29 cellular contexts compared by ENCODE assay signal in the genomic region with DNA sequence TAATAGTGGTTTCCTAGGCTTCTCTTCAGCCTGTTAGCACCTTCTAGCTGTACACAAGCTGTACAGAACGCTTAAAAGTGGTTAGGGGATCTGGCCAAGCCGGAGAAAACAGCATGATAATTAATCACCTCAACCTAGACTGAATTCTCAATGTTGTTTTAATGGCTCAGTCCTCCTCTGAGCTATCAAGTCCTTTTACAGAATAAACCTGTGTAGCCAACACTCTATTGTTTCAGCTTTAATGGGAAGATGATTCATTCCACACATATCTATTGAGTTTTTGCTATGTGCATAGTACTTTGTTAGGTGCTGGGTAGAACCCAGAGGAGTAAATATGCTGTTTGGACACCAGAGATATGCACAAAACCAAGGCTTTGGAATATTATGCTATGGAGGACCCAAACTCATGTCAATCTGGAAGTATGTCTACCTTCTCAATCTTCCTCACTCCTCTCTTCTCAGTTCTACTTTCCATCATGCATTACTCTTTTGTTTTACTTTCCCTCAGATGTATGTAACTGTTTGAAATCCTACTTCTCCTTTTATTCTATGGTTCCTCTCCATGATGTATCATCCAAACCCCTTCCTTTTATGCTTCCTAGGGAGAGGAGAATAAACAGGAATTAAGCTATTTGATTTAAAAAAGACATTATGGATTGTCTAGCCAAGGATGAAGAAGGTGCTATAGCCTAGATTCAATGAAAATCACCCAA. TPM values are rescaled to one million over a fixed set of nuclear protein-coding genes. Genes with fewer than 3 reads are reported as not detected.
DNase-seq lines count a peak whose midpoint lies in the region; ATAC-seq, FAIRE-seq and TF ChIP-seq lines count a peak whose summit lies in the region.
"Had no signal": no experiment of that assay in that cellular context is flagged by ENCODE, and none has a peak within 500 bp of the region (broad histone marks: within the 10 kb centered on the region; RNA-seq: fewer than 3 reads in every experiment).

No MANE protein-coding gene starts in this region.

- TF ChIP-seq CTCF in RWPE2 (IDR thresholded peaks at IDR 0.05; ENCODE audit: poor library complexity, severe bottlenecking) (no peak), endothelial cell of umbilical vein (IDR thresholded peaks at IDR 0.05; ENCODE audit: extremely low read depth in 1 of 2, insufficient read depth in 1 of 2, low read depth in 1 of 2, low read length in 2 of 2) (no peak), MM.1S (IDR thresholded peaks at IDR 0.05; ENCODE audit: low read length) (no peak)

- H3K9ac ChIP-seq in endothelial cell of umbilical vein (replicated peaks; ENCODE audit: extremely low read depth, insufficient read depth, low read length) (no peak overlapping the region), MM.1S (ENCODE audit: low read length) (no peak overlapping the region)
- H3K9ac ChIP-seq: BLaER1 had no signal

- H3K27me3 ChIP-seq in RWPE2 (ENCODE audit: insufficient read depth, poor library complexity, severe bottlenecking) (no peaks in the 10 kb centered on the region), endothelial cell of umbilical vein (ENCODE audit: control insufficient read depth in 2 of 2, insufficient read depth in 2 of 2, low read length in 2 of 2) (no peaks in the 10 kb centered on the region), MM.1S (replicated peaks; ENCODE audit: insufficient read depth, low read length) (no peaks in the 10 kb centered on the region)
- H3K27me3 ChIP-seq: BLaER1, brain microvascular endothelial cell, heart left ventricle, suprapubic skin, upper lobe of left lung had no signal

- intact Hi-C loops in endothelial cell of umbilical vein (cut with micrococcal nuclease): no loop called here

- no peaks in the 10 kb centered on the region for H3F3A ChIP-seq in MM.1S (ENCODE audit: insufficient read depth, low read length)

- H3K4me1 ChIP-seq in RWPE2 (ENCODE audit: insufficient read depth, poor library complexity, severe bottlenecking) (no peaks in the 10 kb centered on the region), endothelial cell of umbilical vein (ENCODE audit: control insufficient read depth, extremely low read depth, insufficient read depth, low read length) (peaks cover 13% of the 10 kb centered on the region), MM.1S (ENCODE audit: low read length) (no peaks in the 10 kb centered on the region)
- H3K4me1 ChIP-seq: BLaER1, suprapubic skin, upper lobe of left lung had no signal

- no peak overlapping the region for H3K27ac ChIP-seq in RWPE2 (ENCODE audit: poor library complexity, severe bottlenecking)
- H3K27ac ChIP-seq in endothelial cell of umbilical vein (ENCODE audit: insufficient read depth, low read depth, low read length): no peak overlapping the region
- H3K27ac ChIP-seq in MM.1S (ENCODE audit: low read length): no peak overlapping the region
- H3K27ac ChIP-seq: BLaER1, brain microvascular endothelial cell, skin epidermis, suprapubic skin, upper lobe of left lung had no signal

- POLR2A ChIA-PET in endothelial cell of umbilical vein (lab: Charles Lee) (no interaction called here), HEK293T (lab: Yijun Ruan, JAX) (no interaction called here)

- no peak overlapping the region for H3K4me3 ChIP-seq in RWPE2 (ENCODE audit: severe bottlenecking)
- no peak overlapping the region for H3K4me3 ChIP-seq in endothelial cell of umbilical vein (replicated peaks in 1 of 3; ENCODE audit: insufficient read depth in 1 of 3, low read depth in 1 of 3, low read length in 3 of 3)
- no peak overlapping the region for H3K4me3 ChIP-seq in MM.1S (ENCODE audit: low read length)
- H3K4me3 ChIP-seq: BLaER1, heart left ventricle, lung, skin epidermis, suprapubic skin, upper lobe of left lung had no signal

- FAIRE-seq in endothelial cell of umbilical vein (lab: Jason Lieb, UNC) (peak; percentile 89), frontal cortex (lab: Jason Lieb, UNC) (no peak)
- FAIRE-seq: GM12892, HepG2 had no signal

- dilution Hi-C loops in endothelial cell of umbilical vein (cut with MboI; ENCODE audit: extremely low pct_ligation_motif_present, low sequenced_read_pairs): no loop called here

- H3K36me3 ChIP-seq in RWPE2 (ENCODE audit: low read depth): no peaks in the 10 kb centered on the region
- H3K36me3 ChIP-seq in endothelial cell of umbilical vein (ENCODE audit: control insufficient read depth in 2 of 2, extremely low read depth in 1 of 2, insufficient read depth in 2 of 2, low read length in 2 of 2): no peaks in the 10 kb centered on the region
- H3K36me3 ChIP-seq in MM.1S (replicated peaks; ENCODE audit: insufficient read depth, low read length): no peaks in the 10 kb centered on the region
- H3K36me3 ChIP-seq: BLaER1, brain microvascular endothelial cell, heart left ventricle, suprapubic skin, upper lobe of left lung had no signal

- H4K20me1 ChIP-seq in endothelial cell of umbilical vein (replicated peaks; ENCODE audit: control insufficient read depth, extremely low read depth, insufficient read depth, low read length): no peaks in the 10 kb centered on the region
- H4K20me1 ChIP-seq in MM.1S (ENCODE audit: insufficient read depth, low read length): no peaks in the 10 kb centered on the region
- H4K20me1 ChIP-seq: BLaER1 had no signal

- no peaks in the 10 kb centered on the region for H3K9me2 ChIP-seq in MM.1S (replicated peaks; ENCODE audit: insufficient read depth, low read length)

- CTCF ChIA-PET in endothelial cell of umbilical vein (lab: Charles Lee): interaction anchor here (0.6 to 1.8 kb wide), 4 partner anchors 10 to 713 kb away, joined by 3 to 7 read pairs (median 4); no protein-coding TSS in a partner anchor
- CTCF ChIA-PET in HEK293T (lab: Yijun Ruan, JAX): interaction anchor here (0.6 to 0.8 kb wide), 2 partner anchors 15 to 344 kb away, joined by 4 to 5 read pairs; no protein-coding TSS in a partner anchor

- H3K4me2 ChIP-seq in endothelial cell of umbilical vein (ENCODE audit: insufficient read depth, low read length) (peak overlapping the region; percentile 12), MM.1S (ENCODE audit: low read depth, low read length) (no peak overlapping the region)
- H3K4me2 ChIP-seq: BLaER1 had no signal

- no peak overlapping the region for H2AFZ ChIP-seq in endothelial cell of umbilical vein (ENCODE audit: low read depth, low read length)
- no peak overlapping the region for H2AFZ ChIP-seq in MM.1S (ENCODE audit: low read length)

- peak; percentile 37 for DNase-seq in HT1080 (ENCODE audit: low read depth)
- no peak for DNase-seq in RWPE2 (ENCODE audit: low spot score)
- peak; percentile 65 for DNase-seq in endothelial cell of umbilical vein (ENCODE audit: low read depth, low spot score)
- peak; percentile 62 to 70 for DNase-seq in lung microvascular endothelial cell (ENCODE audit: low read depth in 2 of 2)
- DNase-seq in frontal cortex (ENCODE audit: low spot score in 2 of 2): no peak
- DNase-seq in MM.1S: no peak
- no peak for DNase-seq in HEK293T (ENCODE audit: extremely low spot score)
- no peak for DNase-seq in globus pallidus (ENCODE audit: low spot score)
- DNase-seq: activated CD4-positive, alpha-beta memory T cell treated with anti-CD3 and anti-CD28 coated beads, Interleukin-2, amount 10 ng/mL, durations not matched to agents 7 days and 5 days; activated CD8-positive, alpha-beta memory T cell treated with anti-CD3 and anti-CD28 coated beads, Interleukin-2, amount 50 U/mL, for 4 hours; activated naive CD4-positive, alpha-beta T cell treated with Interleukin-2 at 50 U/mL for 16 hours; brain microvascular endothelial cell; H9; heart left ventricle; left cardiac atrium; NCI-H1048; NCI-H187; NCI-H2171; NCI-H510A; OCI-M1; stimulated activated naive CD4-positive, alpha-beta T cell treated with Interleukin-2 at 50 U/mL for 16 hours; upper lobe of left lung had no signal

- H3K79me2 ChIP-seq in endothelial cell of umbilical vein (ENCODE audit: control insufficient read depth, insufficient read depth, low read length) (no peaks in the 10 kb centered on the region), MM.1S (ENCODE audit: low read length) (no peaks in the 10 kb centered on the region)

- H3K9me1 ChIP-seq in endothelial cell of umbilical vein (replicated peaks; ENCODE audit: control insufficient read depth, extremely low read depth, insufficient read depth, low read length): no peaks in the 10 kb centered on the region

- ATAC-seq in RWPE2 (ENCODE audit: low read depth): peak; percentile 85
- ATAC-seq: HepG2, SK-N-SH treated with all-trans-retinoic acid at 6 μM for 48 hours had no signal

- BruUV-seq in endothelial cell of umbilical vein (replicated peaks; lab: Mats Ljungman, UMichigan): no TSS peak

- H3K9me3 ChIP-seq in RWPE2 (ENCODE audit: severe bottlenecking) (no peaks in the 10 kb centered on the region), endothelial cell of umbilical vein (replicated peaks; ENCODE audit: control insufficient read depth, insufficient read depth, low read length) (no peaks in the 10 kb centered on the region), MM.1S (replicated peaks; ENCODE audit: insufficient read depth, low read length) (no peaks in the 10 kb centered on the region)
- H3K9me3 ChIP-seq: BLaER1, suprapubic skin, upper lobe of left lung had no signal

- no peak for TF ChIP-seq POLR2A in endothelial cell of umbilical vein (IDR thresholded peaks at IDR 0.05; ENCODE audit: low read depth, low read length)

TF ChIP-seq in endothelial cell of umbilical vein, 7 proteins besides CTCF, POLR2A, EP300 and RAD21 (continues in another document):
- TF ChIP-seq POLR2AphosphoS5 (IDR thresholded peaks at IDR 0.05; ENCODE audit: insufficient read depth, low read depth, low read length) (no peak), JUN (IDR thresholded peaks at IDR 0.05; ENCODE audit: borderline replicate concordance, insufficient read depth, insufficient read length, low read depth) (peak; percentile 36)

TF ChIP-seq in HEK293T, 16 proteins besides CTCF, POLR2A, EP300 and RAD21 (continues in another document):
- TF ChIP-seq HDGF (IDR thresholded peaks at IDR 0.05; ENCODE audit: borderline replicate concordance): no peak
- no peak for TF ChIP-seq L3MBTL2 (conservative IDR thresholded peaks at IDR 0.05)
- no peak for TF ChIP-seq FOXK2 (IDR thresholded peaks at IDR 0.05)
- TF ChIP-seq BHLHE40 (IDR thresholded peaks at IDR 0.05; ENCODE audit: borderline replicate concordance): no peak
- no peak for TF ChIP-seq SUZ12 (IDR thresholded peaks at IDR 0.05)

RNA-seq across cellular contexts. Expression of a gene that starts 27.6 kb away (rescaled TPM):
- 27.5 and 31.0 TPM in 2 replicates for total RNA-seq in HT1080 (2014; rRNA removed; shearing (Covaris generic))
- 42.5 and 44.8 TPM in 2 replicates for polyA plus RNA-seq in HT1080 (2015; cell fraction: cytosol; rRNA removed)
- 12.4 and 18.2 TPM in 2 replicates for polyA plus RNA-seq in HT1080 (2015; cell fraction: nucleus; rRNA removed)
- 32.8 and 45.4 TPM in 2 replicates for total RNA-seq in endothelial cell of umbilical vein
- polyA plus RNA-seq in endothelial cell of umbilical vein: 32.1 and 37.0 TPM in 2 replicates
- polyA plus RNA-seq in endothelial cell of umbilical vein (2011; cell fraction: cytosol; rRNA removed): 26.5 and 27.0 TPM in 2 replicates
- polyA plus RNA-seq in endothelial cell of umbilical vein (2011; cell fraction: nucleus; rRNA removed): 12.2 TPM in 2 replicates
- 36.8 and 39.0 TPM in 2 replicates for polyA plus RNA-seq in endothelial cell of umbilical vein (2012)
- polyA minus RNA-seq in endothelial cell of umbilical vein: 13.0 and 14.5 TPM in 2 replicates
- 14.2 TPM for polyA minus RNA-seq in endothelial cell of umbilical vein (2011; cell fraction: cytosol; rRNA and poly(A)+ RNA removed)
- 28.0 and 32.0 TPM in 2 replicates for polyA minus RNA-seq in endothelial cell of umbilical vein (2011; cell fraction: nucleus; rRNA and poly(A)+ RNA removed)
- total RNA-seq in lung microvascular endothelial cell: 20.4 and 28.5 TPM in 2 replicates
- 54.2 TPM for total RNA-seq in frontal cortex

Comparison
In these comparisons a context has a peak if more than half of its experiments do, and no peak if none do; other contexts are left out.
1. DNase-seq: peak in HT1080 (single experiment), endothelial cell of umbilical vein (single experiment) and lung microvascular endothelial cell (2 of 2); none in RWPE2 (single experiment), frontal cortex (0 of 2), MM.1S (single experiment), HEK293T (single experiment) and globus pallidus (single experiment).